Comparison of ENCODE assay signal across 1 cellular context in genomic region chr5:179730852-179731251, GRCh38.
TF ChIP-seq lines count a peak whose summit lies in the region.

No MANE protein-coding gene starts in this region.

TF ChIP-seq in K562, 482 proteins besides CTCF, POLR2A, EP300 and RAD21:
- no peak for TF ChIP-seq ZNF740 (CRISPR knock-in tag; IDR thresholded peaks at IDR 0.05)
- no peak for TF ChIP-seq ZNF740 (tag; IDR thresholded peaks at IDR 0.05)
- no peak for TF ChIP-seq NR3C1 (CRISPR knock-in tag; IDR thresholded peaks at IDR 0.05)
- TF ChIP-seq BACH1 (tag; IDR thresholded peaks at IDR 0.05): no peak
- TF ChIP-seq NEUROD1 (IDR thresholded peaks at IDR 0.05; ENCODE audit: borderline replicate concordance, low read depth, low read length, partially characterized antibody): no peak
- TF ChIP-seq, protein P1, sequence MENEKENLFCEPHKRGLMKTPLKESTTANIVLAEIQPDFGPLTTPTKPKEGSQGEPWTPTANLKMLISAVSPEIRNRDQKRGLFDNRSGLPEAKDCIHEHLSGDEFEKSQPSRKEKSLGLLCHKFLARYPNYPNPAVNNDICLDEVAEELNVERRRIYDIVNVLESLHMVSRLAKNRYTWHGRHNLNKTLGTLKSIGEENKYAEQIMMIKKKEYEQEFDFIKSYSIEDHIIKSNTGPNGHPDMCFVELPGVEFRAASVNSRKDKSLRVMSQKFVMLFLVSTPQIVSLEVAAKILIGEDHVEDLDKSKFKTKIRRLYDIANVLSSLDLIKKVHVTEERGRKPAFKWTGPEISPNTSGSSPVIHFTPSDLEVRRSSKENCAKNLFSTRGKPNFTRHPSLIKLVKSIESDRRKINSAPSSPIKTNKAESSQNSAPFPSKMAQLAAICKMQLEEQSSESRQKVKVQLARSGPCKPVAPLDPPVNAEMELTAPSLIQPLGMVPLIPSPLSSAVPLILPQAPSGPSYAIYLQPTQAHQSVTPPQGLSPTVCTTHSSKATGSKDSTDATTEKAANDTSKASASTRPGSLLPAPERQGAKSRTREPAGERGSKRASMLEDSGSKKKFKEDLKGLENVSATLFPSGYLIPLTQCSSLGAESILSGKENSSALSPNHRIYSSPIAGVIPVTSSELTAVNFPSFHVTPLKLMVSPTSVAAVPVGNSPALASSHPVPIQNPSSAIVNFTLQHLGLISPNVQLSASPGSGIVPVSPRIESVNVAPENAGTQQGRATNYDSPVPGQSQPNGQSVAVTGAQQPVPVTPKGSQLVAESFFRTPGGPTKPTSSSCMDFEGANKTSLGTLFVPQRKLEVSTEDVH (IDR thresholded peaks at IDR 0.05; ENCODE audit: low read depth, partially characterized antibody): peak; percentile 29
- peak in 1 of 2 experiments; percentile 23; a peak in 1 of 4 replicates for TF ChIP-seq HDAC1 (IDR thresholded peaks at IDR 0.05)
- TF ChIP-seq SOX6 (IDR thresholded peaks at IDR 0.05): peak; percentile 38; the same call in 1 of the 2 replicates
- 0 out of 4 replicates have a peak, but pooled peaks of 1 of the 2 experiments have one; percentile 21 for TF ChIP-seq SIN3A (IDR thresholded peaks at IDR 0.05; ENCODE audit: borderline replicate concordance in 2 of 2, control insufficient read depth in 1 of 2, low read depth in 2 of 2, low read length in 2 of 2)
- TF ChIP-seq POLR2B (IDR thresholded peaks at IDR 0.05; ENCODE audit: low read depth, partially characterized antibody): peak; percentile 60
- TF ChIP-seq L3MBTL2 (IDR thresholded peaks at IDR 0.05): peak; percentile 52; the same call in 1 of the 2 replicates
- TF ChIP-seq, protein P2, sequence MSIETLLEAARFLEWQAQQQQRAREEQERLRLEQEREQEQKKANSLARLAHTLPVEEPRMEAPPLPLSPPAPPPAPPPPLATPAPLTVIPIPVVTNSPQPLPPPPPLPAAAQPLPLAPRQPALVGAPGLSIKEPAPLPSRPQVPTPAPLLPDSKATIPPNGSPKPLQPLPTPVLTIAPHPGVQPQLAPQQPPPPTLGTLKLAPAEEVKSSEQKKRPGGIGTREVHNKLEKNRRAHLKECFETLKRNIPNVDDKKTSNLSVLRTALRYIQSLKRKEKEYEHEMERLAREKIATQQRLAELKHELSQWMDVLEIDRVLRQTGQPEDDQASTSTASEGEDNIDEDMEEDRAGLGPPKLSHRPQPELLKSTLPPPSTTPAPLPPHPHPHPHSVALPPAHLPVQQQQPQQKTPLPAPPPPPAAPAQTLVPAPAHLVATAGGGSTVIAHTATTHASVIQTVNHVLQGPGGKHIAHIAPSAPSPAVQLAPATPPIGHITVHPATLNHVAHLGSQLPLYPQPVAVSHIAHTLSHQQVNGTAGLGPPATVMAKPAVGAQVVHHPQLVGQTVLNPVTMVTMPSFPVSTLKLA (conservative IDR thresholded peaks at IDR 0.05): peak; percentile 45 to 53; a peak in 3 of 4 replicates
- no peak for TF ChIP-seq HDAC2 (IDR thresholded peaks at IDR 0.05)
- TF ChIP-seq USF2 (CRISPR knock-in tag; IDR thresholded peaks at IDR 0.05): peak; percentile 28; the same call in 1 of the 2 replicates
- peak; percentile 34; the same call in 1 of the 2 replicates for TF ChIP-seq SUPT5H (IDR thresholded peaks at IDR 0.05)
- 0 out of 2 replicates have a peak, but pooled peaks have one; percentile 41 for TF ChIP-seq POLR2AphosphoS2 (IDR thresholded peaks at IDR 0.05; ENCODE audit: low read length)
- TF ChIP-seq POLR2H (tag; IDR thresholded peaks at IDR 0.05; ENCODE audit: low read depth): 0 out of 2 replicates have a peak, but pooled peaks have one; percentile 9
- peak; percentile 61; the same call in 1 of the 2 replicates for TF ChIP-seq POLR2AphosphoS5 (IDR thresholded peaks at IDR 0.05; ENCODE audit: control insufficient read depth, insufficient read depth, low read depth, low read length)
- TF ChIP-seq, protein P3, sequence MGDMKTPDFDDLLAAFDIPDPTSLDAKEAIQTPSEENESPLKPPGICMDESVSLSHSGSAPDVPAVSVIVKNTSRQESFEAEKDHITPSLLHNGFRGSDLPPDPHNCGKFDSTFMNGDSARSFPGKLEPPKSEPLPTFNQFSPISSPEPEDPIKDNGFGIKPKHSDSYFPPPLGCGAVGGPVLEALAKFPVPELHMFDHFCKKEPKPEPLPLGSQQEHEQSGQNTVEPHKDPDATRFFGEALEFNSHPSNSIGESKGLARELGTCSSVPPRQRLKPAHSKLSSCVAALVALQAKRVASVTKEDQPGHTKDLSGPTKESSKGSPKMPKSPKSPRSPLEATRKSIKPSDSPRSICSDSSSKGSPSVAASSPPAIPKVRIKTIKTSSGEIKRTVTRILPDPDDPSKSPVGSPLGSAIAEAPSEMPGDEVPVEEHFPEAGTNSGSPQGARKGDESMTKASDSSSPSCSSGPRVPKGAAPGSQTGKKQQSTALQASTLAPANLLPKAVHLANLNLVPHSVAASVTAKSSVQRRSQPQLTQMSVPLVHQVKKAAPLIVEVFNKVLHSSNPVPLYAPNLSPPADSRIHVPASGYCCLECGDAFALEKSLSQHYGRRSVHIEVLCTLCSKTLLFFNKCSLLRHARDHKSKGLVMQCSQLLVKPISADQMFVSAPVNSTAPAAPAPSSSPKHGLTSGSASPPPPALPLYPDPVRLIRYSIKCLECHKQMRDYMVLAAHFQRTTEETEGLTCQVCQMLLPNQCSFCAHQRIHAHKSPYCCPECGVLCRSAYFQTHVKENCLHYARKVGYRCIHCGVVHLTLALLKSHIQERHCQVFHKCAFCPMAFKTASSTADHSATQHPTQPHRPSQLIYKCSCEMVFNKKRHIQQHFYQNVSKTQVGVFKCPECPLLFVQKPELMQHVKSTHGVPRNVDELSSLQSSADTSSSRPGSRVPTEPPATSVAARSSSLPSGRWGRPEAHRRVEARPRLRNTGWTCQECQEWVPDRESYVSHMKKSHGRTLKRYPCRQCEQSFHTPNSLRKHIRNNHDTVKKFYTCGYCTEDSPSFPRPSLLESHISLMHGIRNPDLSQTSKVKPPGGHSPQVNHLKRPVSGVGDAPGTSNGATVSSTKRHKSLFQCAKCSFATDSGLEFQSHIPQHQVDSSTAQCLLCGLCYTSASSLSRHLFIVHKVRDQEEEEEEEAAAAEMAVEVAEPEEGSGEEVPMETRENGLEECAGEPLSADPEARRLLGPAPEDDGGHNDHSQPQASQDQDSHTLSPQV (IDR thresholded peaks at IDR 0.05): 0 out of 2 replicates have a peak, but pooled peaks have one; percentile 20
- TF ChIP-seq, protein P4, sequence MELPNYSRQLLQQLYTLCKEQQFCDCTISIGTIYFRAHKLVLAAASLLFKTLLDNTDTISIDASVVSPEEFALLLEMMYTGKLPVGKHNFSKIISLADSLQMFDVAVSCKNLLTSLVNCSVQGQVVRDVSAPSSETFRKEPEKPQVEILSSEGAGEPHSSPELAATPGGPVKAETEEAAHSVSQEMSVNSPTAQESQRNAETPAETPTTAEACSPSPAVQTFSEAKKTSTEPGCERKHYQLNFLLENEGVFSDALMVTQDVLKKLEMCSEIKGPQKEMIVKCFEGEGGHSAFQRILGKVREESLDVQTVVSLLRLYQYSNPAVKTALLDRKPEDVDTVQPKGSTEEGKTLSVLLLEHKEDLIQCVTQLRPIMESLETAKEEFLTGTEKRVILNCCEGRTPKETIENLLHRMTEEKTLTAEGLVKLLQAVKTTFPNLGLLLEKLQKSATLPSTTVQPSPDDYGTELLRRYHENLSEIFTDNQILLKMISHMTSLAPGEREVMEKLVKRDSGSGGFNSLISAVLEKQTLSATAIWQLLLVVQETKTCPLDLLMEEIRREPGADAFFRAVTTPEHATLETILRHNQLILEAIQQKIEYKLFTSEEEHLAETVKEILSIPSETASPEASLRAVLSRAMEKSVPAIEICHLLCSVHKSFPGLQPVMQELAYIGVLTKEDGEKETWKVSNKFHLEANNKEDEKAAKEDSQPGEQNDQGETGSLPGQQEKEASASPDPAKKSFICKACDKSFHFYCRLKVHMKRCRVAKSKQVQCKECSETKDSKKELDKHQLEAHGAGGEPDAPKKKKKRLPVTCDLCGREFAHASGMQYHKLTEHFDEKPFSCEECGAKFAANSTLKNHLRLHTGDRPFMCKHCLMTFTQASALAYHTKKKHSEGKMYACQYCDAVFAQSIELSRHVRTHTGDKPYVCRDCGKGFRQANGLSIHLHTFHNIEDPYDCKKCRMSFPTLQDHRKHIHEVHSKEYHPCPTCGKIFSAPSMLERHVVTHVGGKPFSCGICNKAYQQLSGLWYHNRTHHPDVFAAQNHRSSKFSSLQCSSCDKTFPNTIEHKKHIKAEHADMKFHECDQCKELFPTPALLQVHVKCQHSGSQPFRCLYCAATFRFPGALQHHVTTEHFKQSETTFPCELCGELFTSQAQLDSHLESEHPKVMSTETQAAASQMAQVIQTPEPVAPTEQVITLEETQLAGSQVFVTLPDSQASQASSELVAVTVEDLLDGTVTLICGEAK (IDR thresholded peaks at IDR 0.05): 0 out of 2 replicates have a peak, but pooled peaks have one; percentile 1
- TF ChIP-seq, protein P4 (CRISPR knock-in tag; IDR thresholded peaks at IDR 0.05): no peak
- TF ChIP-seq SFPQ (IDR thresholded peaks at IDR 0.05; ENCODE audit: low read depth, low read length): no peak
- TF ChIP-seq, protein P5, sequence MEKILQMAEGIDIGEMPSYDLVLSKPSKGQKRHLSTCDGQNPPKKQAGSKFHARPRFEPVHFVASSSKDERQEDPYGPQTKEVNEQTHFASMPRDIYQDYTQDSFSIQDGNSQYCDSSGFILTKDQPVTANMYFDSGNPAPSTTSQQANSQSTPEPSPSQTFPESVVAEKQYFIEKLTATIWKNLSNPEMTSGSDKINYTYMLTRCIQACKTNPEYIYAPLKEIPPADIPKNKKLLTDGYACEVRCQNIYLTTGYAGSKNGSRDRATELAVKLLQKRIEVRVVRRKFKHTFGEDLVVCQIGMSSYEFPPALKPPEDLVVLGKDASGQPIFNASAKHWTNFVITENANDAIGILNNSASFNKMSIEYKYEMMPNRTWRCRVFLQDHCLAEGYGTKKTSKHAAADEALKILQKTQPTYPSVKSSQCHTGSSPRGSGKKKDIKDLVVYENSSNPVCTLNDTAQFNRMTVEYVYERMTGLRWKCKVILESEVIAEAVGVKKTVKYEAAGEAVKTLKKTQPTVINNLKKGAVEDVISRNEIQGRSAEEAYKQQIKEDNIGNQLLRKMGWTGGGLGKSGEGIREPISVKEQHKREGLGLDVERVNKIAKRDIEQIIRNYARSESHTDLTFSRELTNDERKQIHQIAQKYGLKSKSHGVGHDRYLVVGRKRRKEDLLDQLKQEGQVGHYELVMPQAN (IDR thresholded peaks at IDR 0.05; ENCODE audit: borderline replicate concordance): peak; percentile 28; the same call in 1 of the 2 replicates
